24 cellular contexts compared by ENCODE assay signal in the genomic region with DNA sequence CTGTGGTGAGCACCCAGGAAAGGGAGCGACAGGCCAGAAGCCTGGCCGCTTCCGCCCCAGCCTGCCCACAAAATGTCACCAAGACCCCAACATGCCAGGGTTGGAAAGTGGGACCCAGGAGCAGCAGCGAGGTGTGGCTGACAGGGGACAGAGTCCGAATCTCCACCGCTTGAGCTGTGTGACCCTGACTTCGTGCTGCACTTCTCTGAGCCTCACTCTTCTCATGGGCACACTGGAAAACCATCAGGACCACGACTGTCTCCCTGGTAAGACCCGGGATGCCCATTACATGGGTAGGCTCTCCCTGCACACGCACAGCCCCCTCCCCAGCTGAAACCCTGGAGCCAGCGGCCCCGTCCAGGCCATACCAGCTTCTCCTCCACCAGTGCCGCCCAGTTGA. TPM values are rescaled to one million over a fixed set of nuclear protein-coding genes. Genes with fewer than 3 reads are reported as not detected.
DNase-seq lines count a peak whose midpoint lies in the region; FAIRE-seq and TF ChIP-seq lines count a peak whose summit lies in the region.
"Had no signal": no experiment of that assay in that cellular context is flagged by ENCODE, and none has a peak within 500 bp of the region (broad histone marks: within the 10 kb centered on the region; RNA-seq: fewer than 3 reads in every experiment).

No MANE protein-coding gene starts in this region.

- H3K23ac ChIP-seq in H1 (ENCODE audit: insufficient read length): no peak overlapping the region

- CTCF ChIA-PET in HEK293 (lab: Yijun Ruan, JAX) (no interaction called here), H1 (lab: Charles Lee; ENCODE audit: partially characterized antibody) (interaction anchor here (0.8 to 2.0 kb wide), 3 partner anchors 10 to 18 kb away, joined by 3 to 8 read pairs (median 4); no protein-coding TSS in a partner anchor)

- no peak overlapping the region for H3K56ac ChIP-seq in H1 (replicated peaks; ENCODE audit: insufficient read length, low read depth, low read length)

- TF ChIP-seq EP300 in H1 (IDR thresholded peaks at IDR 0.05; ENCODE audit: borderline replicate concordance in 1 of 2, low read depth in 2 of 2, low read length in 2 of 2): no peak

- H3F3A ChIP-seq in MM.1S (ENCODE audit: insufficient read depth, low read length): no peaks in the 10 kb centered on the region

- no peaks in the 10 kb centered on the region for H3K79me2 ChIP-seq in H1 (ENCODE audit: control insufficient read depth in 1 of 2, insufficient read depth in 2 of 2, low read length in 2 of 2)
- H3K79me2 ChIP-seq in osteoblast (ENCODE audit: insufficient read depth, low read length): no peaks in the 10 kb centered on the region
- H3K79me2 ChIP-seq in MM.1S (ENCODE audit: low read length): no peaks in the 10 kb centered on the region

- whole genome bisulfite sequencing in H1 (ENCODE audit: extremely low coverage in 1 of 2, insufficient coverage in 1 of 2, insufficient read length in 1 of 2, insufficient replicate concordance in 2 of 2, low coverage in 1 of 2, low lambda C conversion rate in 2 of 2, missing lambda C conversion rate in 1 of 2), 2 experiments: 83% methylated on average over 13 of the region's 13 CpGs; no CpG with 5 or more reads in 1 of the 2 experiments

- H4K5ac ChIP-seq in H1 (ENCODE audit: insufficient read length, low read depth, low read length): no peak overlapping the region

- DNase-seq in H1 (ENCODE audit: low read depth in 1 of 2, low spot score in 2 of 2) (no peak), osteoblast (ENCODE audit: insufficient read length, low spot score, missing footprints) (peak; percentile 60), MM.1S (no peak), retina (no peak)
- DNase-seq: 8988T; ACHN; AML-193; BE2C; CD4-positive, alpha-beta T cell; CD8-positive, alpha-beta memory T cell; DMS 273 treated with DMSO at 0.1 percent for 48 hours; DMS79; GF-D8; GM23248; H9; HFFc6 had no signal

- H2BK5ac ChIP-seq in H1 (ENCODE audit: low read depth, low read length): no peak overlapping the region

- no peak overlapping the region for H3K27ac ChIP-seq in HEK293 (ENCODE audit: extremely low read depth, low read depth, low read length)
- H3K27ac ChIP-seq in H1 (ENCODE audit: low read depth, low read length): no peak overlapping the region
- no peak overlapping the region for H3K27ac ChIP-seq in osteoblast (ENCODE audit: low read depth, low read length)
- no peak overlapping the region for H3K27ac ChIP-seq in MM.1S (ENCODE audit: low read length)
- H3K27ac ChIP-seq: A549; BLaER1 treated with 17β-estradiol and CSF1 and Interleukin-3, amounts not matched to agents 10 nM and 100 nM; GM23248 had no signal

- POLR2A ChIA-PET in HEK293 (lab: Yijun Ruan, JAX): interaction anchor here (0.6 kb wide), 1 partner anchor 16 kb away, joined by 3 read pairs; no protein-coding TSS in a partner anchor
- POLR2A ChIA-PET in H1 (lab: Charles Lee; ENCODE audit: partially characterized antibody): interaction anchor here (1.2 to 2.7 kb wide), 2 partner anchors 10 to 30 kb away, joined by 3 to 10 read pairs; no protein-coding TSS in a partner anchor

- H3K4me2 ChIP-seq in H1 (ENCODE audit: insufficient read depth in 1 of 2, low read depth in 2 of 2, low read length in 2 of 2) (no peak overlapping the region), osteoblast (ENCODE audit: insufficient read depth, low read length) (no peak overlapping the region), MM.1S (ENCODE audit: low read depth, low read length) (no peak overlapping the region)
- H3K4me2 ChIP-seq: A549; BLaER1 treated with 17β-estradiol and CSF1 and Interleukin-3, amounts not matched to agents 10 nM and 100 nM had no signal

- H3K9ac ChIP-seq in H1 (replicated peaks in 1 of 4; ENCODE audit: extremely low read depth in 1 of 4, low read depth in 3 of 4, low read length in 3 of 4) (no peak overlapping the region), MM.1S (ENCODE audit: low read length) (no peak overlapping the region)
- H3K9ac ChIP-seq: BLaER1 treated with 17β-estradiol and CSF1 and Interleukin-3, amounts not matched to agents 10 nM and 100 nM; GM23248 had no signal

- no peak for TF ChIP-seq POLR2A in H1 (IDR thresholded peaks at IDR 0.05; ENCODE audit: control extremely low read depth in 1 of 2, low read depth in 2 of 2, low read length in 2 of 2)

- H2BK12ac ChIP-seq in H1 (ENCODE audit: low read depth, low read length): no peak overlapping the region

- H2BK20ac ChIP-seq in H1 (ENCODE audit: low read length): no peak overlapping the region

- no peak overlapping the region for H4K91ac ChIP-seq in H1 (replicated peaks; ENCODE audit: insufficient read length, low read length)

- H3K4me3 ChIP-seq in HEK293 (ENCODE audit: low read depth, low read length) (no peak overlapping the region), H1 (ENCODE audit: extremely low read depth in 1 of 4, insufficient read depth in 2 of 4, low read depth in 3 of 4, low read length in 4 of 4) (no peak overlapping the region), osteoblast (ENCODE audit: insufficient read depth, low read length) (no peak overlapping the region), MM.1S (ENCODE audit: low read length) (no peak overlapping the region)
- H3K4me3 ChIP-seq: A549; BLaER1 treated with 17β-estradiol and CSF1 and Interleukin-3, amounts not matched to agents 10 nM and 100 nM; GM23248 had no signal

- H2AFZ ChIP-seq in H1 (ENCODE audit: low read length) (no peak overlapping the region), osteoblast (ENCODE audit: low read length) (no peak overlapping the region), MM.1S (ENCODE audit: low read length) (no peak overlapping the region)
- H2AFZ ChIP-seq: GM23248 had no signal

- no peak overlapping the region for H3K4ac ChIP-seq in H1 (replicated peaks; ENCODE audit: insufficient read length, low read depth, low read length)

- H3K36me3 ChIP-seq in HEK293 (ENCODE audit: control insufficient read depth in 2 of 2, insufficient read depth in 1 of 2, low read length in 2 of 2) (no peaks in the 10 kb centered on the region), H1 (ENCODE audit: control insufficient read depth in 2 of 4, insufficient read depth in 4 of 4, low read length in 3 of 4) (peaks cover 0 to 15% (median 9%) of the 10 kb centered on the region in 4 experiments; a peak in 6 of 8 replicates), osteoblast (ENCODE audit: insufficient read depth, low read length) (no peaks in the 10 kb centered on the region), MM.1S (replicated peaks; ENCODE audit: insufficient read depth, low read length) (no peaks in the 10 kb centered on the region)
- H3K36me3 ChIP-seq: BE2C; BLaER1 treated with 17β-estradiol and CSF1 and Interleukin-3, amounts not matched to agents 10 nM and 100 nM had no signal

- no peaks in the 10 kb centered on the region for H3K79me1 ChIP-seq in H1 (ENCODE audit: low read depth, low read length)

- H4K8ac ChIP-seq in H1 (ENCODE audit: extremely low read depth, insufficient read depth, low read length): 0 out of 2 replicates have a peak overlapping the region, but pooled peaks have one; percentile 16

- peaks cover 0 to 2% of the 10 kb centered on the region in 2 experiments for H4K20me1 ChIP-seq in H1 (replicated peaks in 1 of 2; ENCODE audit: control insufficient read depth in 1 of 2, insufficient read depth in 2 of 2, low read length in 2 of 2)
- H4K20me1 ChIP-seq in osteoblast (ENCODE audit: insufficient read depth, low read length): no peaks in the 10 kb centered on the region
- no peaks in the 10 kb centered on the region for H4K20me1 ChIP-seq in MM.1S (ENCODE audit: insufficient read depth, low read length)

- no peak overlapping the region for H2BK120ac ChIP-seq in H1 (replicated peaks; ENCODE audit: low read depth, low read length)

- TF ChIP-seq RAD21 in H1 (IDR thresholded peaks at IDR 0.05 in 1 of 2, conservative IDR thresholded peaks at IDR 0.05 in 1 of 2; ENCODE audit: low read depth in 2 of 2, low read length in 2 of 2): no peak

- no peak overlapping the region for H2AK5ac ChIP-seq in H1 (ENCODE audit: low read depth, low read length)

- FAIRE-seq in H1 (lab: Jason Lieb, UNC): no peak
- FAIRE-seq: A549, D721Med, GM12891, GM18507, GM19239 had no signal

- no peak overlapping the region for H3K18ac ChIP-seq in H1 (ENCODE audit: extremely low read depth, low read length)

- TF ChIP-seq CTCF in HEK293 (tag by site-specific recombination; IDR thresholded peaks at IDR 0.05) (no peak), H1 (IDR thresholded peaks at IDR 0.05; ENCODE audit: control extremely low read depth in 1 of 3, insufficient read depth in 1 of 3, low read depth in 1 of 3, low read length in 3 of 3) (no peak), osteoblast (IDR thresholded peaks at IDR 0.05; ENCODE audit: extremely low read depth, low read depth, low read length) (no peak), MM.1S (IDR thresholded peaks at IDR 0.05; ENCODE audit: low read length) (no peak)

- no peak overlapping the region for H2BK15ac ChIP-seq in H1 (ENCODE audit: low read length)

- H3K27me3 ChIP-seq in H1 (replicated peaks in 1 of 4; ENCODE audit: control insufficient read depth in 3 of 4, extremely low read depth in 1 of 4, insufficient read depth in 3 of 4, low read length in 3 of 4): no peaks in the 10 kb centered on the region
- peaks cover 27% of the 10 kb centered on the region for H3K27me3 ChIP-seq in osteoblast (ENCODE audit: insufficient read depth, low read length)
- H3K27me3 ChIP-seq in MM.1S (replicated peaks; ENCODE audit: insufficient read depth, low read length): peaks cover 53% of the 10 kb centered on the region
- H3K27me3 ChIP-seq: BLaER1 treated with 17β-estradiol and CSF1 and Interleukin-3, amounts not matched to agents 10 nM and 100 nM had no signal

- no peak overlapping the region for H3K14ac ChIP-seq in H1 (ENCODE audit: insufficient read length)

- no peaks in the 10 kb centered on the region for H3K9me2 ChIP-seq in MM.1S (replicated peaks; ENCODE audit: insufficient read depth, low read length)

- no peaks in the 10 kb centered on the region for H3K9me3 ChIP-seq in HEK293 (ENCODE audit: control insufficient read depth, insufficient read depth, low read depth, low read length)
- peaks cover 0 to 6% of the 10 kb centered on the region in 2 experiments; a peak in 1 of 4 replicates for H3K9me3 ChIP-seq in H1 (ENCODE audit: insufficient read depth in 2 of 2, low read depth in 1 of 2, low read length in 1 of 2)
- no peaks in the 10 kb centered on the region for H3K9me3 ChIP-seq in osteoblast (ENCODE audit: low read depth, low read length)
- H3K9me3 ChIP-seq in MM.1S (replicated peaks; ENCODE audit: insufficient read depth, low read length): no peaks in the 10 kb centered on the region
- H3K9me3 ChIP-seq: A549; BE2C; BLaER1 treated with 17β-estradiol and CSF1 and Interleukin-3, amounts not matched to agents 10 nM and 100 nM had no signal

- H3K4me1 ChIP-seq in HEK293 (ENCODE audit: control insufficient read depth, insufficient read depth, low read length): no peaks in the 10 kb centered on the region
- H3K4me1 ChIP-seq in H1 (replicated peaks in 1 of 4; ENCODE audit: control insufficient read depth in 3 of 4, insufficient read depth in 4 of 4, low read length in 3 of 4): no peaks in the 10 kb centered on the region
- no peaks in the 10 kb centered on the region for H3K4me1 ChIP-seq in osteoblast (ENCODE audit: insufficient read depth, low read length)
- no peaks in the 10 kb centered on the region for H3K4me1 ChIP-seq in MM.1S (ENCODE audit: low read length)
- H3K4me1 ChIP-seq: A549, BE2C had no signal

- H3K23me2 ChIP-seq in H1 (ENCODE audit: low read depth, low read length): no peaks in the 10 kb centered on the region

RNA-seq across cellular contexts. Expression of gene PPL, which starts 34.9 kb away (rescaled TPM):
- 28.8 and 29.5 TPM in 2 replicates for total RNA-seq in H1 (2021; fragmentation: NEBNext Ultra II Directional; extraction: Animal tissue kit (Norgen Biotek cat#: 25700))
- polyA plus RNA-seq in H1 (2011; rRNA removed): 11.3 and 15.8 TPM in 2 replicates
- 13.7 TPM for polyA plus RNA-seq in H1 (2011; cell fraction: cytosol; rRNA removed)
- polyA plus RNA-seq in H1 (2011; cell fraction: nucleus; rRNA removed): 46.9 TPM
- 16.5 to 27.4 TPM (median 22.8 TPM) in 4 replicates for polyA plus RNA-seq in H1 (2012, experiment 1 of 2)
- 5.2 TPM for polyA plus RNA-seq in H1 (2012, experiment 2 of 2)
- 16.4 TPM for polyA plus RNA-seq in H1 (2013, experiment 1 of 2)
- polyA plus RNA-seq in H1 (2013, experiment 2 of 2): 15.4 TPM
- polyA minus RNA-seq in H1 (2011; rRNA and poly(A)+ RNA removed): 21.5 and 22.3 TPM in 2 replicates
- 15.9 TPM for polyA minus RNA-seq in H1 (2011; cell fraction: cytosol; rRNA and poly(A)+ RNA removed)
- 21.8 TPM for polyA minus RNA-seq in H1 (2011; cell fraction: nucleus; rRNA and poly(A)+ RNA removed)
- total RNA-seq in osteoblast: 24.2 and 27.1 TPM in 2 replicates
- total RNA-seq: CD4-positive, alpha-beta T cell; CD8-positive, alpha-beta memory T cell had no signal

RNA-seq across cellular contexts. Expression of gene UBN1, which starts 54.8 kb away (rescaled TPM):
- total RNA-seq in H1 (2021; fragmentation: NEBNext Ultra II Directional; extraction: Animal tissue kit (Norgen Biotek cat#: 25700)): 37.0 and 37.6 TPM in 2 replicates
- polyA plus RNA-seq in H1 (2011; rRNA removed): 16.2 and 27.4 TPM in 2 replicates
- 22.1 TPM for polyA plus RNA-seq in H1 (2011; cell fraction: cytosol; rRNA removed)
- 40.8 TPM for polyA plus RNA-seq in H1 (2011; cell fraction: nucleus; rRNA removed)
- polyA plus RNA-seq in H1 (2012, experiment 1 of 2): 25.3 to 29.3 TPM (median 27.3 TPM) in 4 replicates
- 11.9 TPM for polyA plus RNA-seq in H1 (2012, experiment 2 of 2)
- polyA plus RNA-seq in H1 (2013, experiment 1 of 2): 24.0 TPM
- polyA plus RNA-seq in H1 (2013, experiment 2 of 2): 21.1 TPM
- polyA minus RNA-seq in H1 (2011; rRNA and poly(A)+ RNA removed): 24.1 and 29.6 TPM in 2 replicates
- polyA minus RNA-seq in H1 (2011; cell fraction: cytosol; rRNA and poly(A)+ RNA removed): 23.7 TPM
- 34.8 TPM for polyA minus RNA-seq in H1 (2011; cell fraction: nucleus; rRNA and poly(A)+ RNA removed)
- total RNA-seq in osteoblast: 34.5 and 38.4 TPM in 2 replicates

RNA-seq across cellular contexts. Expression of gene GLYR1, which starts 55.0 kb away (rescaled TPM):
- 115 and 120 TPM in 2 replicates for total RNA-seq in H1 (2021; fragmentation: NEBNext Ultra II Directional; extraction: Animal tissue kit (Norgen Biotek cat#: 25700))
- polyA plus RNA-seq in H1 (2011; rRNA removed): 50.2 and 60.2 TPM in 2 replicates
- polyA plus RNA-seq in H1 (2011; cell fraction: cytosol; rRNA removed): 60.9 TPM
- polyA plus RNA-seq in H1 (2011; cell fraction: nucleus; rRNA removed): 68.7 TPM
- 73.6 to 91.0 TPM (median 77.9 TPM) in 4 replicates for polyA plus RNA-seq in H1 (2012, experiment 1 of 2)
- polyA plus RNA-seq in H1 (2012, experiment 2 of 2): 34.4 TPM
- polyA plus RNA-seq in H1 (2013, experiment 1 of 2): 65.9 TPM
- 60.5 TPM for polyA plus RNA-seq in H1 (2013, experiment 2 of 2)
- 41.3 and 50.3 TPM in 2 replicates for polyA minus RNA-seq in H1 (2011; rRNA and poly(A)+ RNA removed)
- polyA minus RNA-seq in H1 (2011; cell fraction: cytosol; rRNA and poly(A)+ RNA removed): 28.1 TPM
- 30.4 TPM for polyA minus RNA-seq in H1 (2011; cell fraction: nucleus; rRNA and poly(A)+ RNA removed)
- total RNA-seq in osteoblast: 48.0 and 48.1 TPM in 2 replicates

RNA-seq across cellular contexts. Expression of gene SEC14L5, which starts 56.1 kb away (rescaled TPM):
- 3.0 and 3.2 TPM in 2 replicates for total RNA-seq in H1 (2021; fragmentation: NEBNext Ultra II Directional; extraction: Animal tissue kit (Norgen Biotek cat#: 25700))
- 1.9 and 2.1 TPM in 2 replicates for polyA plus RNA-seq in H1 (2011; rRNA removed)
- polyA plus RNA-seq in H1 (2011; cell fraction: cytosol; rRNA removed): 2.1 TPM
- 2.7 TPM for polyA plus RNA-seq in H1 (2011; cell fraction: nucleus; rRNA removed)
- polyA plus RNA-seq in H1 (2012, experiment 1 of 2): 1.9 to 2.9 TPM (median 2.3 TPM) in 4 replicates
- polyA plus RNA-seq in H1 (2012, experiment 2 of 2): 1.6 TPM
- polyA plus RNA-seq in H1 (2013, experiment 1 of 2): 1.1 TPM
- 0.99 TPM for polyA plus RNA-seq in H1 (2013, experiment 2 of 2)
- 4.0 and 5.8 TPM in 2 replicates for polyA minus RNA-seq in H1 (2011; rRNA and poly(A)+ RNA removed)
- 1.7 TPM for polyA minus RNA-seq in H1 (2011; cell fraction: cytosol; rRNA and poly(A)+ RNA removed)
- polyA minus RNA-seq in H1 (2011; cell fraction: nucleus; rRNA and poly(A)+ RNA removed): 2.9 TPM
- under 0.01 and 0.29 TPM in 2 replicates for total RNA-seq in osteoblast
- total RNA-seq: CD4-positive, alpha-beta T cell; CD8-positive, alpha-beta memory T cell; GM23248; H4; HFFc6 had no signal
- polyA plus RNA-seq: CD8-positive, alpha-beta memory T cell; GM23248 had no signal
